8 cellular contexts compared by ENCODE assay signal in the genomic region with DNA sequence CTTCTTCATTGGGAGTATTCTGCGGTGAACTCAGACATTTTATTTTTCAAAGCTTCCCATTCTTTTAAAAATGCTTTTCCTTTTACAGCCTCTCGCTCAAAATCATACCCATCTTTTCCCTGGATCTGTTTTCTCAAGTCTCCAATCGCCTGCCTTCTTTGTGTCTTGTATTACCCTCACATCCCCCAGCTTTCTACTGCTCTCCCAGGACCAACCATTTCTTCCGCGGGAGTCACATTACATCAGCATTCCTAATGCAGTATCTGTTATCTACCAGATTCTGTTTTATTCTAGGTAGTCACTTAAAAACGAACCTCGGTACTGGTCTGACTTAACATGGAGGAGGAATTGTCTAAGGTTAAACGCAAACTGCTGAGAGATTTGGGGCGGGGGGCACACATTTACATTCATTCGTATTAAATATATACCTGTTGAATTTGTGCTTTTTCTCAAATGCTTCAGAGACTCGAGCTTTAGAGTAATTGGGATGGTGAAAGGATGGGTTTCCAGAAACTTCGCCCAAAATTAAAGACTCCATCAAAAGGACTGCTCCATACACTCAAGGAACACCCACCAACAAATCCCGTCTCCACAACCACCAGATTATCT. TPM values are rescaled to one million over a fixed set of nuclear protein-coding genes. Genes with fewer than 3 reads are reported as not detected.
A peak's percentile ranks its signal among the peaks of the same experiment; 100 is the strongest.
DNase-seq lines count a peak whose midpoint lies in the region; ATAC-seq and TF ChIP-seq lines count a peak whose summit lies in the region.

No MANE protein-coding gene starts in this region.

- ATAC-seq in HG02870 (IDR thresholded peaks at IDR 0.05; ENCODE audit: unreplicated experiment), result no peak

- no peak for TF ChIP-seq POLR2A in esophagus muscularis mucosa (IDR thresholded peaks at IDR 0.05; ENCODE audit: low read depth)

- H3K9me3 ChIP-seq in esophagus muscularis mucosa, result no peaks in the 10 kb centered on the region

- WGBS in esophagus muscularis mucosa, result 54% methylated on average over 12 of the region's 13 CpGs

- H3K4me1 ChIP-seq in esophagus muscularis mucosa, result peaks cover 18 to 22% (median 18%) of the 10 kb centered on the region in 4 donors

- in situ Hi-C loops in G401 (cut with HindIII; ENCODE audit: low sequenced_read_pairs), result no loop called here

- no peaks in the 10 kb centered on the region for H3K36me3 Mint-ChIP-seq in activated CD4-positive, alpha-beta memory T cell treated with anti-CD3 and anti-CD28 coated beads for 36 hours

- POLR2A ChIA-PET in activated CD4-positive, alpha-beta memory T cell treated with anti-CD3 and anti-CD28 coated beads for 36 hours (lab: Charles Lee), result no interaction called here

- peaks cover 31% of the 10 kb centered on the region for H3K27me3 Mint-ChIP-seq in activated CD4-positive, alpha-beta memory T cell treated with anti-CD3 and anti-CD28 coated beads for 36 hours

- DNase-seq in G401 (ENCODE audit: low spot score), result peak; percentile 53
- DNase-seq in NCI-H526 treated with DMSO at 0.1 percent for 48 hours (lab: John Stamatoyannopoulos, UW), result peak; percentile 56
- no peak for DNase-seq in esophagus muscularis mucosa (ENCODE audit: extremely low spot score)
- no peak for DNase-seq in retinal pigment epithelial cell (ENCODE audit: low read depth)
- no peak for DNase-seq in GM20000 (ENCODE audit: low spot score)
- no peak for DNase-seq in COLO829 (ENCODE audit: low spot score)
- no peak for DNase-seq in activated CD4-positive, alpha-beta memory T cell treated with anti-CD3 and anti-CD28 coated beads for 36 hours

- intact Hi-C loops in esophagus muscularis mucosa (cut with DNase I), result no loop called here
- intact Hi-C loops in activated CD4-positive, alpha-beta memory T cell treated with anti-CD3 and anti-CD28 coated beads for 36 hours (cut with micrococcal nuclease), result no loop called here

- peak overlapping the region; percentile 51 to 66 (median 56) for H3K4me3 ChIP-seq in esophagus muscularis mucosa
- H3K4me3 ChIP-seq in retinal pigment epithelial cell (ENCODE audit: low read length), result peak overlapping the region; percentile 82

- H3K4me1 Mint-ChIP-seq in activated CD4-positive, alpha-beta memory T cell treated with anti-CD3 and anti-CD28 coated beads for 36 hours (ENCODE audit: low read depth), result peaks cover 10% of the 10 kb centered on the region

- H3K36me3 ChIP-seq in esophagus muscularis mucosa, result no peaks in the 10 kb centered on the region

- peaks cover 0 to 28% (median 12%) of the 10 kb centered on the region in 4 donors for H3K27me3 ChIP-seq in esophagus muscularis mucosa

- no peak for TF ChIP-seq EP300 in esophagus muscularis mucosa (IDR thresholded peaks at IDR 0.05)

- no peaks in the 10 kb centered on the region for H3K9me3 Mint-ChIP-seq in activated CD4-positive, alpha-beta memory T cell treated with anti-CD3 and anti-CD28 coated beads for 36 hours

- H3K4me3 Mint-ChIP-seq in activated CD4-positive, alpha-beta memory T cell treated with anti-CD3 and anti-CD28 coated beads for 36 hours, result no peak overlapping the region

- TF ChIP-seq CTCF in esophagus muscularis mucosa (IDR thresholded peaks at IDR 0.05) (no peak), retinal pigment epithelial cell (conservative IDR thresholded peaks at IDR 0.05; ENCODE audit: low read depth, low read length) (no peak), GM20000 (IDR thresholded peaks at IDR 0.05; ENCODE audit: extremely low read depth, missing control alignments) (no peak)

- no peak overlapping the region for H3K27ac ChIP-seq in esophagus muscularis mucosa (replicated peaks in 1 of 4)

- CTCF ChIA-PET in activated CD4-positive, alpha-beta memory T cell treated with anti-CD3 and anti-CD28 coated beads for 36 hours (lab: Charles Lee), result interaction anchor here (1.3 kb wide), 1 partner anchor 347 kb away, joined by 3 read pairs; no protein-coding TSS in a partner anchor

- no peak overlapping the region for H3K27ac Mint-ChIP-seq in activated CD4-positive, alpha-beta memory T cell treated with anti-CD3 and anti-CD28 coated beads for 36 hours

RNA-seq across cellular contexts. Expression of gene UCHL1, which starts 0.5 kb away (rescaled TPM):
- total RNA-seq in G401 (2014; rRNA removed; shearing (Covaris generic)), result 900 and 922 TPM in 2 replicates
- total RNA-seq in esophagus muscularis mucosa, result 100 to 1,000 TPM in 1 of 4 donors, 10 to 100 TPM in 3; 30.3 to 120 (median 40.8) TPM
- 1 to 10 TPM in 1 of 2 experiments, under 1 TPM in 1; 0.99 to 1.1 TPM for total RNA-seq in activated CD4-positive, alpha-beta memory T cell treated with anti-CD3 and anti-CD28 coated beads for 36 hours

RNA-seq across cellular contexts. Expression of gene APBB2, which starts 41.9 kb away (rescaled TPM):
- total RNA-seq in G401 (2014; rRNA removed; shearing (Covaris generic)), result 23.1 and 29.7 TPM in 2 replicates
- 10 to 100 TPM; 51.7 to 75.9 (median 71.1) TPM for total RNA-seq in esophagus muscularis mucosa
- total RNA-seq in activated CD4-positive, alpha-beta memory T cell treated with anti-CD3 and anti-CD28 coated beads for 36 hours, result 1 to 10 TPM; 1.5 to 1.7 TPM

Comparison
In these comparisons a context has a peak if more than half of its experiments do, and no peak if none do; other contexts are left out.
1. DNase-seq: peak in G401 (single experiment) and NCI-H526 treated with DMSO at 0.1 percent for 48 hours (single experiment); none in esophagus muscularis mucosa (single experiment), retinal pigment epithelial cell (single experiment), GM20000 (single experiment), COLO829 (single experiment) and activated CD4-positive, alpha-beta memory T cell treated with anti-CD3 and anti-CD28 coated beads for 36 hours (single experiment).
2. RNA of gene UCHL1, which starts 0.5 kb away (total RNA-seq): 900 to 922 TPM in G401 and 30.3 to 120 TPM in esophagus muscularis mucosa; 0.99 to 1.1 TPM in activated CD4-positive, alpha-beta memory T cell treated with anti-CD3 and anti-CD28 coated beads for 36 hours; every median in the first group is over 10 times any median in the second.